Comparison of ENCODE assay signal across 20 cellular contexts in the genomic region with DNA sequence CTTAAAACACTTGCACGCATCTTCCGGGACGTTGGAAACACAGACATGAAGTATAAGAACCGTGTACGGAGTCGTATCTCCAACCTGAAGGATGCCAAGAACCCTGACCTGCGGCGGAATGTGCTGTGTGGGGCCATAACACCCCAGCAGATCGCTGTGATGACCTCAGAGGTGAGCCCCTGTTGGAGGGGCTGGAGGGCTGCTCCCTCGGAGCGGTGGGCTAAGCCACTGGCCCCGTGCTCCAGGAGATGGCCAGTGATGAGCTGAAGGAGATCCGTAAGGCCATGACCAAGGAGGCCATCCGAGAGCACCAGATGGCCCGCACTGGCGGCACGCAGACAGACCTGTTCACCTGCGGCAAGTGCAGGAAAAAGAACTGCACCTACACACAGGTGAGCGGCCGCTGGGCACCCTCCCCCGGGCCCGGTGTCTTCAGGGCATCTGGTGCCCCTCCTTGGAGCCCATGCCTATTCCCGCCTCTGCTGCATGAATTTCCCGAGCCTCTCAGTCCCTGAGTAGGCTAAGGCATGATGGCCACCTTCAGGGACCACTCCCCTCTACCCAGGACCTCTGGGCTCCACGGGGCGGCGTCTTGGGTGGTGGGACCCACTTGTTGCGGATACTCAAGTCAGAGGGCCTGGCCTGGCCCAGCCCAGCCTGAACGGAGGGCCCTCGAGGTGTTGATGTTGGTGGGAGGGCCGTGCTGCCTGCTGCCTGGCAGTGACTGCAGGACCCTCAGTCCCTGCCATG. TPM values are rescaled to one million over a fixed set of nuclear protein-coding genes. Genes with fewer than 3 reads are reported as not detected.
DNase-seq lines count a peak whose midpoint lies in the region; ATAC-seq and TF ChIP-seq lines count a peak whose summit lies in the region.
"Had no signal": no experiment of that assay in that cellular context is flagged by ENCODE, and none has a peak within 500 bp of the region (broad histone marks: within the 10 kb centered on the region; RNA-seq: fewer than 3 reads in every experiment).

No MANE protein-coding gene starts in this region.

- H3K36me3 ChIP-seq in BLaER1 (peaks cover 21% of the 10 kb centered on the region), DOHH2 (ENCODE audit: control insufficient read depth, low read length) (peaks cover 37% of the 10 kb centered on the region), SJSA1 (peaks cover 79% of the 10 kb centered on the region), neuronal stem cell (replicated peaks in 1 of 2; ENCODE audit: control insufficient read depth in 2 of 2, insufficient read depth in 2 of 2, low read length in 2 of 2) (peaks cover 14 to 20% of the 10 kb centered on the region in 2 donors)
- H3K36me3 ChIP-seq: SJCRH30 had no signal

- ATAC-seq in HG02678 (IDR thresholded peaks at IDR 0.05; ENCODE audit: unreplicated experiment): no peak
- ATAC-seq: CD8-positive, alpha-beta T cell had no signal

- TF ChIP-seq CTCF in DOHH2 (IDR thresholded peaks at IDR 0.05; ENCODE audit: low read depth, low read length, poor library complexity, severe bottlenecking): no peak

- peaks cover 100% of the 10 kb centered on the region for H3K4me1 ChIP-seq in BLaER1
- H3K4me1 ChIP-seq in DOHH2 (ENCODE audit: control insufficient read depth, low read length): peaks cover 54% of the 10 kb centered on the region
- peaks cover 63% of the 10 kb centered on the region for H3K4me1 ChIP-seq in SJSA1 (replicated peaks)
- H3K4me1 ChIP-seq in neuronal stem cell (ENCODE audit: control insufficient read depth in 2 of 2, insufficient read depth in 1 of 2, low read depth in 1 of 2, low read length in 2 of 2): peaks cover 2 to 4% of the 10 kb centered on the region in 2 donors
- H3K4me1 ChIP-seq: Caco-2 had no signal

- H3K27ac ChIP-seq in BLaER1: peak overlapping the region; percentile 28; the same call in 1 of the 2 replicates
- peak overlapping the region; percentile 70; the same call in 1 of the 2 replicates for H3K27ac ChIP-seq in DOHH2 (ENCODE audit: low read depth, low read length)
- H3K27ac ChIP-seq in SJSA1: peak overlapping the region; percentile 33; the same call in 1 of the 2 replicates
- H3K27ac ChIP-seq in neuronal stem cell (replicated peaks; ENCODE audit: low read length): no peak overlapping the region
- H3K27ac ChIP-seq: A549, C4-2B, GM23248, SJCRH30 had no signal

- H3K9ac ChIP-seq in BLaER1: no peak overlapping the region
- no peak overlapping the region for H3K9ac ChIP-seq in neuronal stem cell (ENCODE audit: low read depth, low read length, poor library complexity)
- H3K9ac ChIP-seq: GM23248 had no signal

- no peak overlapping the region for H4K8ac ChIP-seq in neuronal stem cell (ENCODE audit: low read depth, low read length)

- H4K20me1 ChIP-seq in BLaER1 (peaks cover 31% of the 10 kb centered on the region), DOHH2 (ENCODE audit: control insufficient read depth, insufficient read depth, low read depth, low read length) (no peaks in the 10 kb centered on the region)

- no peaks in the 10 kb centered on the region for H3K79me2 ChIP-seq in DOHH2 (ENCODE audit: control insufficient read depth, low read length)

- H3K4me2 ChIP-seq in BLaER1: peak overlapping the region; percentile 99
- H3K4me2 ChIP-seq in DOHH2 (ENCODE audit: low read length): peak overlapping the region; percentile 50; the same call in 1 of the 2 replicates
- no peak overlapping the region for H3K4me2 ChIP-seq in neuronal stem cell (ENCODE audit: insufficient read depth, low read length, poor library complexity, severe bottlenecking)
- H3K4me2 ChIP-seq: A549 had no signal

- H3K9me3 ChIP-seq in BLaER1: no peaks in the 10 kb centered on the region
- no peaks in the 10 kb centered on the region for H3K9me3 ChIP-seq in DOHH2 (ENCODE audit: control insufficient read depth, insufficient read depth, low read length)
- no peaks in the 10 kb centered on the region for H3K9me3 ChIP-seq in SJSA1 (replicated peaks)
- no peaks in the 10 kb centered on the region for H3K9me3 ChIP-seq in neuronal stem cell (replicated peaks in 1 of 2; ENCODE audit: control insufficient read depth in 2 of 2, insufficient read depth in 1 of 2, low read depth in 1 of 2, low read length in 2 of 2)
- H3K9me3 ChIP-seq: A549, Caco-2, MG63, SJCRH30 had no signal

- H3K4ac ChIP-seq in neuronal stem cell (ENCODE audit: low read length): no peak overlapping the region

- H2AK5ac ChIP-seq in neuronal stem cell (ENCODE audit: low read depth, low read length): peak overlapping the region; percentile 0

- no peak overlapping the region for H4K91ac ChIP-seq in neuronal stem cell (ENCODE audit: low read depth, low read length, poor library complexity)

- H3K27me3 ChIP-seq in BLaER1 (no peaks in the 10 kb centered on the region), DOHH2 (ENCODE audit: control insufficient read depth, low read length) (no peaks in the 10 kb centered on the region), SJSA1 (replicated peaks) (no peaks in the 10 kb centered on the region), neuronal stem cell (ENCODE audit: control insufficient read depth in 3 of 3, insufficient read depth in 3 of 3, low read depth in 1 of 3, low read length in 3 of 3) (no peaks in the 10 kb centered on the region)
- H3K27me3 ChIP-seq: MG63, SJCRH30 had no signal

- peaks cover 2% of the 10 kb centered on the region for H3K79me1 ChIP-seq in neuronal stem cell (ENCODE audit: low read depth, low read length)

- no peak for DNase-seq in SJSA1 (ENCODE audit: low read depth in 1 of 2, low spot score in 2 of 2)
- DNase-seq in neuronal stem cell (ENCODE audit: low spot score): no peak
- no peak for DNase-seq in GDM1 (lab: John Stamatoyannopoulos, UW)
- no peak for DNase-seq in stimulated activated CD8-positive, alpha-beta memory T cell treated with anti-CD3 and anti-CD28 coated beads, Interleukin-4, amount 100 ng/mL, for 48 hours
- DNase-seq: CD8-positive, alpha-beta T cell; EL; GF-D8; KBM-7; MG63; NCI-H2029; NCI-H446 treated with DMSO at 0.1 percent for 48 hours; NK-92 treated with Interleukin-12 subunit alpha and Interleukin-12 subunit beta, amount 100 ng/mL, for 24 hours had no signal

- H3K18ac ChIP-seq in neuronal stem cell (ENCODE audit: low read length): peak overlapping the region; percentile 18

- WGBS in neuronal stem cell (ENCODE audit: extremely low coverage in 2 of 2, insufficient read length in 2 of 2, insufficient replicate concordance in 1 of 2), 2 donors: no CpG with 5 or more reads among the region's 31 CpGs

- no peak overlapping the region for H2BK15ac ChIP-seq in neuronal stem cell (ENCODE audit: low read length)

- peak overlapping the region; percentile 39 for H2BK5ac ChIP-seq in neuronal stem cell (ENCODE audit: low read length)

- H3K14ac ChIP-seq in neuronal stem cell (ENCODE audit: low read length): peak overlapping the region; percentile 82

- peak overlapping the region; percentile 50 for H2BK12ac ChIP-seq in neuronal stem cell (ENCODE audit: low read length)

- H3K23ac ChIP-seq in neuronal stem cell (ENCODE audit: low read depth, low read length, poor library complexity): peak overlapping the region; percentile 25

- no peak overlapping the region for H2AFZ ChIP-seq in neuronal stem cell (ENCODE audit: low read length)
- H2AFZ ChIP-seq: GM23248 had no signal

- no peaks in the 10 kb centered on the region for H3K9me2 ChIP-seq in DOHH2 (replicated peaks; ENCODE audit: control insufficient read depth, low read length)

- H2BK120ac ChIP-seq in neuronal stem cell (ENCODE audit: low read depth, low read length): no peak overlapping the region

- H3K4me3 ChIP-seq in BLaER1 (no peak overlapping the region), DOHH2 (ENCODE audit: low read length) (no peak overlapping the region), SJSA1 (no peak overlapping the region), neuronal stem cell (ENCODE audit: low read length in 2 of 2) (peak overlapping the region in 1 of 2 donors; percentile 6)
- H3K4me3 ChIP-seq: A549, GM23248, MG63, SJCRH30 had no signal

- H3F3A ChIP-seq in DOHH2 (ENCODE audit: control insufficient read depth, insufficient read depth): 0 out of 2 replicates have a peak, but pooled peaks cover 2% of the 10 kb centered on the region

RNA-seq across cellular contexts. Expression of a gene that starts 7.4 kb away (rescaled TPM):
- 120 and 139 TPM in 2 replicates for total RNA-seq in SJSA1 (2014; rRNA removed; shearing (Covaris generic))
- polyA plus RNA-seq in neuronal stem cell (2013, experiment 1 of 2): 111 TPM
- 113 TPM for polyA plus RNA-seq in neuronal stem cell (2013, experiment 2 of 2)

RNA-seq across cellular contexts. Expression of a gene that starts 8.9 kb away (rescaled TPM):
- total RNA-seq in SJSA1 (2014; rRNA removed; shearing (Covaris generic)): 18.5 and 21.3 TPM in 2 replicates
- polyA plus RNA-seq in neuronal stem cell (2013, experiment 1 of 2): 7.9 TPM
- 8.0 TPM for polyA plus RNA-seq in neuronal stem cell (2013, experiment 2 of 2)

RNA-seq across cellular contexts. Expression of a gene that starts 9.5 kb away (rescaled TPM):
- total RNA-seq in SJSA1 (2014; rRNA removed; shearing (Covaris generic)): 0.09 and 0.16 TPM in 2 replicates
- polyA plus RNA-seq in neuronal stem cell (2013, experiment 1 of 2): 2.6 TPM
- polyA plus RNA-seq in neuronal stem cell (2013, experiment 2 of 2): 2.5 TPM

RNA-seq across cellular contexts. Expression of a gene that starts 13.8 kb away (rescaled TPM):
- 0.24 and 6.6 TPM in 2 replicates for total RNA-seq in SJSA1 (2014; rRNA removed; shearing (Covaris generic))
- 0.10 TPM for polyA plus RNA-seq in neuronal stem cell (2013, experiment 1 of 2)
- 0.08 TPM for polyA plus RNA-seq in neuronal stem cell (2013, experiment 2 of 2)
- total RNA-seq: Caco-2, SJCRH30 had no signal

RNA-seq across cellular contexts. Expression of a gene that starts 21.0 kb away (rescaled TPM):
- total RNA-seq in SJSA1 (2014; rRNA removed; shearing (Covaris generic)): 61.7 and 70.0 TPM in 2 replicates
- 0.13 TPM for polyA plus RNA-seq in neuronal stem cell (2013, experiment 1 of 2)
- polyA plus RNA-seq in neuronal stem cell (2013, experiment 2 of 2): 0.08 TPM
- total RNA-seq: CD8-positive, alpha-beta T cell; GM23248 had no signal
- polyA plus RNA-seq: GM23248 had no signal
